Comparison of ENCODE assay signal across 23 cellular contexts in genomic region chrX:2315434-2315833, GRCh38.
DNase-seq lines count a peak whose midpoint lies in the region; ATAC-seq, FAIRE-seq and TF ChIP-seq lines count a peak whose summit lies in the region.
"Had no signal": no experiment of that assay in that cellular context is flagged by ENCODE, and none has a peak within 500 bp of the region (broad histone marks: within the 10 kb centered on the region; RNA-seq: fewer than 3 reads in every experiment).

No MANE protein-coding gene starts in this region.

- H3K27me3 Mint-ChIP-seq in neural crest cell (ENCODE audit: low read depth), result peaks cover 2% of the 10 kb centered on the region
- H3K27me3 Mint-ChIP-seq: B cell; CD4-positive, alpha-beta T cell had no signal

- H3K27ac ChIP-seq in HepG2 (ENCODE audit: extremely low read length, insufficient read depth, low read length) (no peak overlapping the region), right lobe of liver (no peak overlapping the region), parathyroid adenoma (peak overlapping the region; percentile 83)
- H3K27ac ChIP-seq: 22Rv1; A549; BLaER1 treated with 17β-estradiol and CSF1 and Interleukin-3, amounts not matched to agents 10 nM and 100 nM; C4-2B had no signal

- intact Hi-C loops in HepG2 (cut with micrococcal nuclease; ENCODE audit: unreplicated experiment), result no loop called here
- intact Hi-C loops in right lobe of liver (cut with DNase I), result no loop called here

- H4K20me1 ChIP-seq in HepG2 (ENCODE audit: insufficient read depth, low read length), result no peaks in the 10 kb centered on the region

- H3K4me1 Mint-ChIP-seq in neural crest cell, result peaks cover 41% of the 10 kb centered on the region

- CTCF ChIA-PET in HepG2 (lab: Yijun Ruan, JAX; ENCODE audit: low intra/inter-chr PET ratio, low total read pairs), result no interaction called here

- no peak for TF ChIP-seq POLR2A in HepG2 (IDR thresholded peaks at IDR 0.05; ENCODE audit: insufficient read depth in 1 of 2, low read depth in 2 of 2, low read length in 2 of 2)
- TF ChIP-seq POLR2A in right lobe of liver (IDR thresholded peaks at IDR 0.05), result no peak

- FAIRE-seq in HepG2 (lab: Jason Lieb, UNC), result no peak
- FAIRE-seq: A549, D721Med, G401.6, GM12891, GM19239 had no signal

- H3K27ac Mint-ChIP-seq in neural crest cell (ENCODE audit: unreplicated experiment), result peak overlapping the region; percentile 16
- H3K27ac Mint-ChIP-seq: B cell; CD4-positive, alpha-beta T cell; CD8-positive, alpha-beta T cell had no signal

- POLR2A ChIA-PET in HepG2 (lab: Yijun Ruan, JAX), result no interaction called here

- H3K4me3 ChIP-seq in HepG2 (replicated peaks in 1 of 3; ENCODE audit: insufficient read depth in 1 of 3, low read depth in 2 of 3, low read length in 3 of 3) (no peak overlapping the region), right lobe of liver (no peak overlapping the region), parathyroid adenoma (ENCODE audit: low read depth, low read length) (no peak overlapping the region)
- H3K4me3 ChIP-seq: A549; BLaER1 treated with 17β-estradiol and CSF1 and Interleukin-3, amounts not matched to agents 10 nM and 100 nM had no signal

- peaks cover 43% of the 10 kb centered on the region for H3K4me1 ChIP-seq in HepG2 (ENCODE audit: insufficient read depth, low read length)
- peaks cover 0 to 5% (median 0%) of the 10 kb centered on the region in 4 donors for H3K4me1 ChIP-seq in right lobe of liver
- H3K4me1 ChIP-seq in parathyroid adenoma, result peaks cover 3% of the 10 kb centered on the region

- no peaks in the 10 kb centered on the region for H3K79me2 ChIP-seq in HepG2 (ENCODE audit: insufficient read depth, low read length)
- no peaks in the 10 kb centered on the region for H3K79me2 ChIP-seq in parathyroid adenoma

- H3K4me3 Mint-ChIP-seq in neural crest cell, result no peak overlapping the region
- H3K4me3 Mint-ChIP-seq: B cell; CD4-positive, alpha-beta T cell; CD8-positive, alpha-beta T cell had no signal

- TF ChIP-seq EP300 in HepG2 (IDR thresholded peaks at IDR 0.05; ENCODE audit: low read depth in 2 of 2, low read length in 2 of 2), result no peak
- no peak for TF ChIP-seq EP300 in HepG2 (CRISPR knock-in tag; IDR thresholded peaks at IDR 0.05; ENCODE audit: borderline replicate concordance)

- H2AFZ ChIP-seq in HepG2 (ENCODE audit: low read length) (no peak overlapping the region), parathyroid adenoma (no peak overlapping the region)

- no peaks in the 10 kb centered on the region for H3K36me3 ChIP-seq in HepG2 (replicated peaks in 1 of 2; ENCODE audit: control insufficient read depth in 1 of 2, insufficient read depth in 2 of 2, low read length in 2 of 2)
- no peaks in the 10 kb centered on the region for H3K36me3 ChIP-seq in right lobe of liver
- H3K36me3 ChIP-seq in parathyroid adenoma (ENCODE audit: control insufficient read depth, insufficient read depth, low read length), result no peaks in the 10 kb centered on the region

- H3K9me3 ChIP-seq in HepG2 (ENCODE audit: low read length) (no peaks in the 10 kb centered on the region), right lobe of liver (no peaks in the 10 kb centered on the region), parathyroid adenoma (ENCODE audit: control insufficient read depth, low read length) (no peaks in the 10 kb centered on the region)
- H3K9me3 ChIP-seq: Caco-2 had no signal

- H3K4me2 ChIP-seq in HepG2 (ENCODE audit: low read depth, low read length), result no peak overlapping the region
- H3K4me2 ChIP-seq in parathyroid adenoma (ENCODE audit: low read length), result peak overlapping the region; percentile 6
- H3K4me2 ChIP-seq: A549; BLaER1 treated with 17β-estradiol and CSF1 and Interleukin-3, amounts not matched to agents 10 nM and 100 nM had no signal

- no peak for ATAC-seq in HepG2
- ATAC-seq in right lobe of liver, result no peak
- ATAC-seq: A549; CD8-positive, alpha-beta T cell had no signal

- no TSS peak for BruUV-seq in HepG2 (replicated peaks; lab: Mats Ljungman, UMichigan)

- WGBS in HepG2 (ENCODE audit: low lambda C conversion rate), result 100% methylated on average over 5 of the region's 5 CpGs
- WGBS in right lobe of liver (ENCODE audit: insufficient coverage, low coverage, low lambda C conversion rate, missing lambda C conversion rate), result 100% methylated on average over 3 of the region's 5 CpGs

- peaks cover 3% of the 10 kb centered on the region for H3K36me3 Mint-ChIP-seq in neural crest cell (ENCODE audit: low read depth)

- H3K9ac ChIP-seq in HepG2 (ENCODE audit: insufficient read depth, low read depth, low read length), result no peak overlapping the region
- H3K9ac ChIP-seq in parathyroid adenoma, result no peak overlapping the region
- H3K9ac ChIP-seq: BLaER1 treated with 17β-estradiol and CSF1 and Interleukin-3, amounts not matched to agents 10 nM and 100 nM had no signal

- DNase-seq in HepG2 (ENCODE audit: low spot score) (no peak), right lobe of liver (no peak), neural crest cell (ENCODE audit: low read depth, low spot score) (no peak), mucosa of gallbladder (ENCODE audit: low spot score) (no peak), NCI-H82 (lab: John Stamatoyannopoulos, UW) (no peak)
- no peak for DNase-seq in activated naive CD4-positive, alpha-beta T cell treated with Interleukin-2 at 50 U/mL for 16 hours
- DNase-seq: AML-193; Caco-2; Calu3; CD4-positive, alpha-beta T cell; CD8-positive, alpha-beta T cell; DMS79 treated with DMSO at 0.1 percent for 48 hours; GF-D8 had no signal

- H3K27me3 ChIP-seq in HepG2 (ENCODE audit: control insufficient read depth in 1 of 2, insufficient read depth in 2 of 2, low read length in 2 of 2) (no peaks in the 10 kb centered on the region), right lobe of liver (no peaks in the 10 kb centered on the region), parathyroid adenoma (ENCODE audit: control insufficient read depth, insufficient read depth, low read length) (no peaks in the 10 kb centered on the region)
- H3K27me3 ChIP-seq: BLaER1 treated with 17β-estradiol and CSF1 and Interleukin-3, amounts not matched to agents 10 nM and 100 nM had no signal

- in situ Hi-C loops in HepG2 (cut with HindIII; ENCODE audit: extremely low pct_ligation_motif_present, low pct_unique_long_range_greater_than_20kb), result no loop called here

- peaks cover 3% of the 10 kb centered on the region for H3K9me3 Mint-ChIP-seq in neural crest cell

- TF ChIP-seq CTCF in HepG2 (CRISPR knock-in tag; IDR thresholded peaks at IDR 0.05), result no peak
- no peak for TF ChIP-seq CTCF in right lobe of liver (IDR thresholded peaks at IDR 0.05)
- TF ChIP-seq CTCF in neural crest cell (conservative IDR thresholded peaks at IDR 0.05), result no peak
- no peak for TF ChIP-seq CTCF in parathyroid adenoma (IDR thresholded peaks at IDR 0.05)

- no peak for TF ChIP-seq RAD21 in HepG2 (CRISPR knock-in tag; IDR thresholded peaks at IDR 0.05)

TF ChIP-seq in HepG2, 621 proteins besides CTCF, POLR2A, EP300 and RAD21 (continues in another document):
- no peak for TF ChIP-seq ZSCAN29 (CRISPR knock-in tag; conservative IDR thresholded peaks at IDR 0.05)
